ENCODE assay signal across 1 cellular context in the genomic region with DNA sequence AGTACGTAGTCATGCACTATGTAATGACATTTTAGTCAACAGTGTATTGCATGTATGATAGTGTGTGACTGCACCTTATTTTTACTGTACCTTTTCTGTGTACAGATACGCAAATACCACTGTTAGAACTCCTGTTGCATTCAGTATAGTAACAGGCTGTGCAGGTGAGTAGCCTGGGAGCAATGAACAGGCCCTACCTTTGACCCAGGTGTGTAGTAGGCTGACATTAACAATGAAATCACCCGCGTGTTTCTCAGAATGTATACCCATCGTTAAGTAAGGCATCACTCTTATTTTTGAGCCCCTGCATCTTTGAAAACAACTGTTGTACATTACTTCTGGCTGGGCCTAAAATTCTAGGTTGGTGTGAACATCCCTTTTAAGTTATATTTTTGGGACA.
TF ChIP-seq lines count a peak whose summit lies in the region.

No MANE protein-coding gene starts in this region.

TF ChIP-seq in K562, 482 proteins besides CTCF, POLR2A, EP300 and RAD21:
- peak; percentile 27; the same call in 1 of the 2 replicates for TF ChIP-seq PML (IDR thresholded peaks at IDR 0.05; ENCODE audit: low read length)
- no peak for TF ChIP-seq YY1 (IDR thresholded peaks at IDR 0.05; ENCODE audit: borderline replicate concordance in 1 of 3, control insufficient read depth in 1 of 3, extremely low read depth in 1 of 3, insufficient read depth in 3 of 3, insufficient read length in 1 of 3, insufficient replicate concordance in 2 of 3, low read depth in 1 of 3, low read length in 2 of 3)
